In the genomic region with DNA sequence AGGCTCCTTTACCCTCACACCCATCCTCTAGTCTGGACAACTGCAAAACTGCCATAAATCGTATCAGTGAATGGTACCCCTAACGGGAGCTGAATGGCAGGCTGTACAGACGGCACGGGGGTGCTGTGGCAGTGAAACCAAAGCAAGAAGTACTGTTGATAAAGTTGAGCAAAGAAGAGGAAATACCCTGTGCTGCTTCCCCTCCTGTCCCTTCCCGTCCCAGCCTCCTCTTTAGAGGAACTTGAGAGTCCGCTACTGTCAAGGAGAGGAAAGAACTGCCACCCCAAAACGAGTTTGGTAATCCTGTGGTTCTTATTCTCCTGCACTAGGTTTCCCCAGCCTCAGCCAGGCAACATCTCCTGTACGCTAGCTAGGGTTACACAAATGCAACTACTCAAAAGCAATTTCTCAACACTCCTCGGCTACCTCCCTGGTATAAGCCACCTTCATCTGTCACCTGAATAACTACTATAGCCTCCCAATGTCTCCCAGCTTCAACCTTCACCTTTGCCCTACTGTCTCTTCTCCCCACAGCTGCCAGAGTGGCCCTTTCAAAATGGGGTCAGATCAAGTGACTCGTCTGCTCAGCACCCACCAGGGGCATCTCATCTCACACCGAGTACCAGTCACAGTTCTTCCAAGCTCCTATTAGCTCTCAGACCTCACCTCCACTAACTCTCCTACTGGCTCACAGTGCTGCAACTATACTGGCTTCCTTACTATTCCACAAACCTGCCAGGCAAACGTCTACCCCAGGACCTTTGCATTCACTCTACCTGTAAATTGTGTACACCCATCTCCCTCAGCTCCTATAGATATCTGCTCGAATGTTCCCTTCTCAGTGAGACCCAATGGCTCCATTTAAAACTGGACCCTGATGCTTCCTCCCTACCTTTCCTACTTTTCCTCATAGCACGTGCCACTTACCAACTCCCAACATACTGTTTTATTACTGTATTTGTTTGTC, we compare ENCODE assay signal across 9 cellular contexts. TPM values are rescaled to one million over a fixed set of nuclear protein-coding genes. Genes with fewer than 3 reads are reported as not detected.
A peak's percentile ranks its signal among the peaks of the same experiment; 100 is the strongest.
DNase-seq lines count a peak whose midpoint lies in the region; ATAC-seq, FAIRE-seq and TF ChIP-seq lines count a peak whose summit lies in the region.
"Had no signal": no experiment of that assay in that cellular context is flagged by ENCODE, and none has a peak within 500 bp of the region (broad histone marks: within the 10 kb centered on the region; RNA-seq: fewer than 3 reads in every experiment).

No MANE protein-coding gene starts in this region.

- intact Hi-C loops in sigmoid colon (cut with DNase I) = no loop called here

- no peak for TF ChIP-seq POLR2A in sigmoid colon (IDR thresholded peaks at IDR 0.05)

- no peak for ATAC-seq in HG03139 (IDR thresholded peaks at IDR 0.05; ENCODE audit: unreplicated experiment)

- H3K27me3 ChIP-seq in SJCRH30 (no peaks in the 10 kb centered on the region), sigmoid colon (no peaks in the 10 kb centered on the region), MG63 (no peaks in the 10 kb centered on the region)

- H3K4me1 ChIP-seq in SJCRH30 = peaks cover 45% of the 10 kb centered on the region
- H3K4me1 ChIP-seq in sigmoid colon = peaks cover 0 to 47% (median 38%) of the 10 kb centered on the region in 4 donors

- no peaks in the 10 kb centered on the region for H3K9me3 ChIP-seq in SJCRH30 (replicated peaks)
- H3K9me3 ChIP-seq in sigmoid colon = no peaks in the 10 kb centered on the region
- no peaks in the 10 kb centered on the region for H3K9me3 ChIP-seq in MG63

- TF ChIP-seq EP300 in sigmoid colon (IDR thresholded peaks at IDR 0.05) = no peak

- TF ChIP-seq CTCF in fibroblast of villous mesenchyme (IDR thresholded peaks at IDR 0.05; ENCODE audit: insufficient read depth, low read depth, low read length) (no peak), sigmoid colon (IDR thresholded peaks at IDR 0.05) (no peak)

- peaks cover 4% of the 10 kb centered on the region; the same call in 1 of the 2 replicates for H3K36me3 ChIP-seq in SJCRH30
- peaks cover 0 to 29% (median 8%) of the 10 kb centered on the region in 4 donors for H3K36me3 ChIP-seq in sigmoid colon
- peaks cover 27% of the 10 kb centered on the region for H3K36me3 ChIP-seq in MG63

- peak overlapping the region; percentile 64 for H3K27ac ChIP-seq in SJCRH30
- H3K27ac ChIP-seq in sigmoid colon = peak overlapping the region; percentile 0 to 46 (median 34)

- WGBS in sigmoid colon, 2 donors = 47 to 60% methylated on average over 14 of the region's 14 CpGs

- DNase-seq in GM18507 (ENCODE audit: extremely low spot score, insufficient read length, low read depth) (no peak), SJCRH30 (no peak), fibroblast of villous mesenchyme (ENCODE audit: low read depth) (no peak), sigmoid colon (no peak), NCI-H1092 treated with DMSO at 0.1 percent for 48 hours (lab: John Stamatoyannopoulos, UW) (no peak), MG63 (no peak), epidermal melanocyte (ENCODE audit: insufficient read length, low spot score) (no peak)

- H3K4me3 ChIP-seq in SJCRH30 (no peak overlapping the region), fibroblast of villous mesenchyme (ENCODE audit: low read depth, low read length) (peak overlapping the region; percentile 90), sigmoid colon (peak overlapping the region in 1 of 4 donors; percentile 10), MG63 (no peak overlapping the region)

- FAIRE-seq in GM18507 (lab: Jason Lieb, UNC) = peak; percentile 82
- FAIRE-seq: bronchial epithelial cell had no signal

RNA-seq across cellular contexts. Expression of a gene that starts 4.1 kb away (rescaled TPM):
- total RNA-seq in SJCRH30 (2014; rRNA removed; shearing (Covaris generic)) = 17.7 and 21.4 TPM in 2 replicates
- total RNA-seq in fibroblast of villous mesenchyme (152 and 437 TPM in 2 replicates), sigmoid colon (10 to 100 TPM; 30.2 to 43.2 (median 42.8) TPM)
- polyA plus RNA-seq in sigmoid colon = 100 to 1,000 TPM; 220 to 409 (median 261) TPM
- 87.3 and 120 TPM in 2 replicates for total RNA-seq in MG63 (2014; rRNA removed; shearing (Covaris generic); ENCODE audit: low replicate concordance)
